23 cellular contexts compared by ENCODE assay signal in genomic region chr4:121938282-121939092, GRCh38. TPM values are rescaled to one million over a fixed set of nuclear protein-coding genes. Genes with fewer than 3 reads are reported as not detected.
DNase-seq lines count a peak whose midpoint lies in the region; ATAC-seq and TF ChIP-seq lines count a peak whose summit lies in the region.
"Had no signal": no experiment of that assay in that cellular context is flagged by ENCODE, and none has a peak within 500 bp of the region (broad histone marks: within the 10 kb centered on the region; RNA-seq: fewer than 3 reads in every experiment).

No MANE protein-coding gene starts in this region.

- no peak overlapping the region for H4K91ac ChIP-seq in mesenchymal stem cell (ENCODE audit: low read length)

- H3K4me2 ChIP-seq in mesenchymal stem cell (ENCODE audit: low read length, poor library complexity, severe bottlenecking) = no peak overlapping the region

- no peak for TF ChIP-seq CTCF in upper lobe of left lung (IDR thresholded peaks at IDR 0.05)

- no peak overlapping the region for H2BK12ac ChIP-seq in mesenchymal stem cell (ENCODE audit: low read length in 2 of 2)

- TF ChIP-seq EP300 in upper lobe of left lung (IDR thresholded peaks at IDR 0.05) = no peak

- H3K14ac ChIP-seq in mesenchymal stem cell (ENCODE audit: low read length in 2 of 2) = no peak overlapping the region

- no peaks in the 10 kb centered on the region for H3K9me3 ChIP-seq in CD8-positive, alpha-beta memory T cell (ENCODE audit: low read length)
- H3K9me3 ChIP-seq in mesenchymal stem cell (ENCODE audit: control insufficient read depth, low read length) = no peaks in the 10 kb centered on the region
- H3K9me3 ChIP-seq in upper lobe of left lung = no peaks in the 10 kb centered on the region
- H3K9me3 ChIP-seq: body of pancreas, gastroesophageal sphincter, mucosa of descending colon had no signal

- H2BK5ac ChIP-seq in mesenchymal stem cell (ENCODE audit: low read depth, low read length, poor library complexity, severe bottlenecking) = no peak overlapping the region

- no peak overlapping the region for H3K9ac ChIP-seq in mesenchymal stem cell (ENCODE audit: low read length)

- WGBS in mesenchymal stem cell = 76% methylated on average over 4 of the region's 5 CpGs
- 58 to 60% methylated on average over 5 of the region's 5 CpGs for WGBS in upper lobe of left lung, 2 donors

- H3K4me3 ChIP-seq in CD8-positive, alpha-beta memory T cell (ENCODE audit: low read length) = no peak overlapping the region
- H3K4me3 ChIP-seq in mesenchymal stem cell (ENCODE audit: insufficient read depth in 1 of 2, low read depth in 1 of 2, low read length in 2 of 2) (no peak overlapping the region), upper lobe of left lung (no peak overlapping the region)
- H3K4me3 ChIP-seq: body of pancreas, gastroesophageal sphincter, mucosa of descending colon had no signal

- no peak overlapping the region for H2AFZ ChIP-seq in mesenchymal stem cell (ENCODE audit: low read depth, low read length)

- H3K4me3 Mint-ChIP-seq in CD8-positive, alpha-beta memory T cell = peak overlapping the region in 5 of 7 donors; percentile 1 to 20 (median 13)

- no peak overlapping the region for H2BK120ac ChIP-seq in mesenchymal stem cell (ENCODE audit: low read depth, low read length)

- no peak overlapping the region for H3K18ac ChIP-seq in mesenchymal stem cell (ENCODE audit: low read depth in 1 of 2, low read length in 2 of 2)

- peaks cover 4% of the 10 kb centered on the region for H3K27me3 ChIP-seq in CD8-positive, alpha-beta memory T cell (ENCODE audit: insufficient read depth, low read length, poor library complexity, severe bottlenecking)
- H3K27me3 ChIP-seq in mesenchymal stem cell (ENCODE audit: control insufficient read depth in 1 of 2, insufficient read depth in 1 of 2, low read length in 2 of 2) (peaks cover 0 to 20% of the 10 kb centered on the region in 2 experiments), upper lobe of left lung (no peaks in the 10 kb centered on the region)
- H3K27me3 ChIP-seq: body of pancreas had no signal

- intact Hi-C loops in Right ventricle myocardium superior (cut with DNase I) = no loop called here

- peaks cover 14 to 18% (median 17%) of the 10 kb centered on the region in 3 donors for H3K4me1 Mint-ChIP-seq in CD8-positive, alpha-beta memory T cell

- H3K4me1 ChIP-seq in CD8-positive, alpha-beta memory T cell (ENCODE audit: insufficient read depth, low read length) = peaks cover 5% of the 10 kb centered on the region
- H3K4me1 ChIP-seq in mesenchymal stem cell (ENCODE audit: control insufficient read depth, insufficient read depth, low read depth, low read length) (peaks cover 3% of the 10 kb centered on the region), upper lobe of left lung (no peaks in the 10 kb centered on the region)
- H3K4me1 ChIP-seq: body of pancreas, gastroesophageal sphincter had no signal

- no peak overlapping the region for H3K4ac ChIP-seq in mesenchymal stem cell (ENCODE audit: low read depth in 1 of 2, low read length in 2 of 2)

- no peaks in the 10 kb centered on the region for H3K36me3 ChIP-seq in CD8-positive, alpha-beta memory T cell (ENCODE audit: insufficient read depth, low read length)
- no peaks in the 10 kb centered on the region for H3K36me3 ChIP-seq in mesenchymal stem cell (ENCODE audit: control insufficient read depth in 1 of 2, insufficient read depth in 2 of 2, low read depth in 1 of 2, low read length in 2 of 2)
- H3K36me3 ChIP-seq in upper lobe of left lung = no peaks in the 10 kb centered on the region
- H3K36me3 ChIP-seq: gastroesophageal sphincter, WERI-Rb-1 had no signal

- no peak overlapping the region for H4K8ac ChIP-seq in mesenchymal stem cell (ENCODE audit: low read length)

- no peak overlapping the region for H2BK15ac ChIP-seq in mesenchymal stem cell (ENCODE audit: low read depth, poor library complexity, severe bottlenecking)

- peaks cover 0 to 1% (median 0%) of the 10 kb centered on the region in 3 donors for H3K36me3 Mint-ChIP-seq in CD8-positive, alpha-beta memory T cell
- H3K36me3 Mint-ChIP-seq: activated naive CD4-positive, alpha-beta T cell treated with anti-CD3 and anti-CD28 coated beads, Interleukin-2, amount 50 U/mL, for 72 hours had no signal

- ATAC-seq in upper lobe of left lung (ENCODE audit: low FRiP score in 2 of 2) (no peak), Right ventricle myocardium superior (ENCODE audit: poor library complexity) (no peak)
- ATAC-seq: body of pancreas, gastroesophageal sphincter, left lobe of liver, mucosa of descending colon had no signal

- peak in 1 of 5 donors; percentile 32 for DNase-seq in CD8-positive, alpha-beta memory T cell
- peak; percentile 24 for DNase-seq in HT1080 (ENCODE audit: low read depth)
- peak; percentile 33 for DNase-seq in astrocyte of the hippocampus (ENCODE audit: low read depth, low spot score)
- DNase-seq in mesenchymal stem cell = peak; percentile 15
- no peak for DNase-seq in upper lobe of left lung
- no peak for DNase-seq in SK-N-DZ (ENCODE audit: low spot score)
- no peak for DNase-seq in Right ventricle myocardium superior
- no peak for DNase-seq in activated naive CD4-positive, alpha-beta T cell (lab: John Stamatoyannopoulos, UW)
- DNase-seq: activated CD4-positive, alpha-beta T cell treated with anti-CD3 and anti-CD28 coated beads, Interleukin-2, amount 50 U/mL, for 48 hours; body of pancreas; cortex of kidney; DMS79 treated with DMSO at 0.1 percent for 48 hours; GOT3; Kasumi-1; mucosa of descending colon; NCI-H1105; NCI-H2081 treated with DMSO at 0.1 percent for 48 hours; retina; WERI-Rb-1 had no signal

- no peak for TF ChIP-seq POLR2A in upper lobe of left lung (IDR thresholded peaks at IDR 0.05)

- peak overlapping the region in 7 of 8 donors; percentile 2 to 42 (median 9) for H3K27ac Mint-ChIP-seq in CD8-positive, alpha-beta memory T cell

- H2AK5ac ChIP-seq in mesenchymal stem cell (ENCODE audit: low read length, severe bottlenecking) = no peak overlapping the region

- peaks cover 4 to 50% of the 10 kb centered on the region in 2 donors for H3K27me3 Mint-ChIP-seq in CD8-positive, alpha-beta memory T cell

- H3K9me3 Mint-ChIP-seq in CD8-positive, alpha-beta memory T cell = no peaks in the 10 kb centered on the region
- H3K9me3 Mint-ChIP-seq: activated naive CD4-positive, alpha-beta T cell treated with anti-CD3 and anti-CD28 coated beads, Interleukin-2, amount 50 U/mL, for 72 hours had no signal

- H3K27ac ChIP-seq in CD8-positive, alpha-beta memory T cell (ENCODE audit: low read depth, low read length) = no peak overlapping the region
- H3K27ac ChIP-seq in mesenchymal stem cell (ENCODE audit: low read length, poor library complexity, severe bottlenecking) (no peak overlapping the region), upper lobe of left lung (no peak overlapping the region)
- H3K27ac ChIP-seq: body of pancreas, epithelial cell of prostate, gastroesophageal sphincter, WERI-Rb-1 had no signal

- H3K23ac ChIP-seq in mesenchymal stem cell (ENCODE audit: low read length in 2 of 2) = no peak overlapping the region

- H3K79me1 ChIP-seq in mesenchymal stem cell (replicated peaks; ENCODE audit: low read length, poor library complexity, severe bottlenecking) = no peaks in the 10 kb centered on the region

- POLR2A ChIA-PET in CD8-positive, alpha-beta memory T cell (lab: Charles Lee) = no interaction called here

- CTCF ChIA-PET in CD8-positive, alpha-beta memory T cell (lab: Charles Lee) = interaction anchor here (0.8 kb wide), 1 partner anchor 11 kb away, joined by 3 read pairs; no protein-coding TSS in a partner anchor

RNA-seq across cellular contexts. Expression of gene TRPC3, which starts 13.4 kb away (rescaled TPM):
- under 1 TPM; 0.15 to 0.35 TPM for total RNA-seq in CD8-positive, alpha-beta memory T cell
- polyA plus RNA-seq in CD8-positive, alpha-beta memory T cell = not detected
- total RNA-seq in HT1080 (2014; rRNA removed; shearing (Covaris generic)) = 1.5 and 2.8 TPM in 2 replicates
- polyA plus RNA-seq in HT1080 (2015; cell fraction: cytosol; rRNA removed) = 0.94 and 1.1 TPM in 2 replicates
- 2.1 and 2.2 TPM in 2 replicates for polyA plus RNA-seq in HT1080 (2015; cell fraction: nucleus; rRNA removed)
- 0.69 TPM for polyA plus RNA-seq in mesenchymal stem cell (2013, experiment 1 of 2)
- 0.78 TPM for polyA plus RNA-seq in mesenchymal stem cell (2013, experiment 2 of 2)
- total RNA-seq in upper lobe of left lung = 1 to 10 TPM in 4 of 6 donors, under 1 TPM in 2; 0.77 to 9.4 (median 1.4) TPM
- polyA plus RNA-seq in SK-N-DZ (2014; cell fraction: cytosol; rRNA removed) = 0.07 TPM in 1 of 2 replicates, not detected in the other
- polyA plus RNA-seq in SK-N-DZ (2014; cell fraction: nucleus; rRNA removed) = 0.03 and 0.09 TPM in 2 replicates
- total RNA-seq in Right ventricle myocardium superior = 0.13 TPM

Comparison
In these comparisons a context has a peak if more than half of its experiments do, and no peak if none do; other contexts are left out.
1. DNase-seq: peak in HT1080 (single experiment), astrocyte of the hippocampus (single experiment) and mesenchymal stem cell (single experiment); none in upper lobe of left lung (0 of 2), SK-N-DZ (single experiment), Right ventricle myocardium superior (single experiment) and activated naive CD4-positive, alpha-beta T cell (0 of 4).